ENCODE assay signal across 13 cellular contexts in genomic region chr5:36153727-36154126, GRCh38. TPM values are rescaled to one million over a fixed set of nuclear protein-coding genes. Genes with fewer than 3 reads are reported as not detected.
DNase-seq lines count a peak whose midpoint lies in the region; ATAC-seq and TF ChIP-seq lines count a peak whose summit lies in the region.
"Had no signal": no experiment of that assay in that cellular context is flagged by ENCODE, and none has a peak within 500 bp of the region (broad histone marks: within the 10 kb centered on the region; RNA-seq: fewer than 3 reads in every experiment).

No MANE protein-coding gene starts in this region.

- H3K9me3 ChIP-seq in SK-N-MC (ENCODE audit: low read depth, low read length) (no peaks in the 10 kb centered on the region), fibroblast of lung (ENCODE audit: control insufficient read depth, insufficient read depth, low read depth, low read length) (no peaks in the 10 kb centered on the region), smooth muscle cell (replicated peaks; ENCODE audit: low read depth) (no peaks in the 10 kb centered on the region)

- 59% methylated on average over 4 of the region's 4 CpGs for WGBS in smooth muscle cell (ENCODE audit: low lambda C conversion rate)

- DNase-seq in activated naive CD4-positive, alpha-beta T cell treated with anti-CD3 and anti-CD28 coated beads for 36 hours, result no peak
- DNase-seq in activated naive CD4-positive, alpha-beta T cell treated with anti-CD3 and anti-CD28 coated beads, Interleukin-2, amount 50 U/mL, for 16 hours, result no peak
- DNase-seq in SK-N-MC (ENCODE audit: low read depth, low spot score), result no peak
- DNase-seq in fibroblast of lung (ENCODE audit: low read depth in 2 of 2), result no peak
- DNase-seq in smooth muscle cell (lab: John Stamatoyannopoulos, UW; ENCODE audit: unreplicated experiment), result no peak
- DNase-seq in H4 (ENCODE audit: low spot score), result no peak
- DNase-seq: activated effector memory CD4-positive, alpha-beta T cell treated with anti-CD3 and anti-CD28 coated beads, Interleukin-2, amount 50 U/mL, for 16 hours; NCI-H2171 treated with DMSO at 0.1 percent for 48 hours; occipital lobe had no signal

- no peak overlapping the region for H3K27ac ChIP-seq in SK-N-MC
- no peak overlapping the region for H3K27ac ChIP-seq in fibroblast of lung (ENCODE audit: insufficient read depth, low read length)
- H3K27ac ChIP-seq in smooth muscle cell (ENCODE audit: low read depth), result peak overlapping the region; percentile 21
- H3K27ac ChIP-seq: C4-2B had no signal

- H3K4me3 Mint-ChIP-seq in activated naive CD4-positive, alpha-beta T cell treated with anti-CD3 and anti-CD28 coated beads for 36 hours, result peak overlapping the region; percentile 58

- H4K20me1 ChIP-seq in fibroblast of lung (ENCODE audit: control insufficient read depth, extremely low read depth, insufficient read depth, low read length), result no peaks in the 10 kb centered on the region
- peaks cover 10% of the 10 kb centered on the region for H4K20me1 ChIP-seq in smooth muscle cell (ENCODE audit: low read depth)

- CTCF ChIA-PET in activated naive CD4-positive, alpha-beta T cell treated with anti-CD3 and anti-CD28 coated beads for 36 hours (lab: Charles Lee), result no interaction called here

- H3K36me3 ChIP-seq in SK-N-MC (ENCODE audit: insufficient read depth, low read length) (peaks cover 61% of the 10 kb centered on the region), fibroblast of lung (ENCODE audit: control insufficient read depth, insufficient read depth, low read length) (peaks cover 2% of the 10 kb centered on the region), smooth muscle cell (ENCODE audit: low read depth) (no peaks in the 10 kb centered on the region)

- H3K4me1 ChIP-seq in fibroblast of lung (ENCODE audit: control insufficient read depth, extremely low read depth, insufficient read depth, low read length) (peaks cover 7% of the 10 kb centered on the region), smooth muscle cell (ENCODE audit: low read depth) (peaks cover 37% of the 10 kb centered on the region)

- H3K4me3 ChIP-seq in SK-N-MC (peak overlapping the region; percentile 96), fibroblast of lung (replicated peaks in 1 of 4; ENCODE audit: control extremely low read depth in 1 of 4, insufficient read depth in 1 of 4, low read depth in 3 of 4, low read length in 4 of 4) (peak overlapping the region in 3 of 4 experiments; percentile 65 to 99 (median 95)), smooth muscle cell (peak overlapping the region; percentile 87)

- no peaks in the 10 kb centered on the region for H3K9me3 Mint-ChIP-seq in activated naive CD4-positive, alpha-beta T cell treated with anti-CD3 and anti-CD28 coated beads for 36 hours

- intact Hi-C loops in activated naive CD4-positive, alpha-beta T cell treated with anti-CD3 and anti-CD28 coated beads for 36 hours (cut with micrococcal nuclease), result loop anchor here (5.0 kb wide), 6 partner anchors 251 to 1316 kb away; partner anchors contain the start of genes DNAJC21, NUP155, SPEF2 and TTC23L

- TF ChIP-seq CTCF in fibroblast of lung (conservative IDR thresholded peaks at IDR 0.05 in 1 of 2, IDR thresholded peaks at IDR 0.05 in 1 of 2; ENCODE audit: low read depth in 1 of 2, low read length in 2 of 2) (no peak), smooth muscle cell (IDR thresholded peaks at IDR 0.05; ENCODE audit: borderline replicate concordance, insufficient read depth, poor library complexity, severe bottlenecking) (no peak)

- H3K9ac ChIP-seq in SK-N-MC (ENCODE audit: insufficient read length) (peak overlapping the region; percentile 96), fibroblast of lung (ENCODE audit: insufficient read depth, low read length) (no peak overlapping the region), smooth muscle cell (ENCODE audit: low read depth) (no peak overlapping the region)

- H3K27ac Mint-ChIP-seq in activated naive CD4-positive, alpha-beta T cell treated with anti-CD3 and anti-CD28 coated beads for 36 hours, result no peak overlapping the region

- H3K4me1 Mint-ChIP-seq in activated naive CD4-positive, alpha-beta T cell treated with anti-CD3 and anti-CD28 coated beads for 36 hours (ENCODE audit: low read depth), result peaks cover 60% of the 10 kb centered on the region

- H3K79me2 ChIP-seq in fibroblast of lung (ENCODE audit: control insufficient read depth, insufficient read depth, low read length) (peaks cover 34% of the 10 kb centered on the region), smooth muscle cell (ENCODE audit: low read depth) (peaks cover 48% of the 10 kb centered on the region)

- H2AFZ ChIP-seq in fibroblast of lung (ENCODE audit: low read length), result no peak overlapping the region
- no peak overlapping the region for H2AFZ ChIP-seq in smooth muscle cell (ENCODE audit: low read depth)

- ATAC-seq in GM21423 (IDR thresholded peaks at IDR 0.05; ENCODE audit: unreplicated experiment) (no peak), HG02642 (IDR thresholded peaks at IDR 0.05; ENCODE audit: poor library complexity, unreplicated experiment) (no peak)
- ATAC-seq: HCT116 had no signal

- H3K4me2 ChIP-seq in fibroblast of lung (ENCODE audit: extremely low read depth, insufficient read depth, low read length) (peak overlapping the region; percentile 85), smooth muscle cell (peak overlapping the region; percentile 93)

- no peaks in the 10 kb centered on the region for H3K27me3 Mint-ChIP-seq in activated naive CD4-positive, alpha-beta T cell treated with anti-CD3 and anti-CD28 coated beads for 36 hours (ENCODE audit: low read depth)

- peaks cover 52% of the 10 kb centered on the region for H3K36me3 Mint-ChIP-seq in activated naive CD4-positive, alpha-beta T cell treated with anti-CD3 and anti-CD28 coated beads for 36 hours (ENCODE audit: low read depth)

- peaks cover 22% of the 10 kb centered on the region for H3F3A ChIP-seq in smooth muscle cell (ENCODE audit: low read depth)

- H3K27me3 ChIP-seq in fibroblast of lung (ENCODE audit: control insufficient read depth, insufficient read depth, low read length), result no peaks in the 10 kb centered on the region
- H3K27me3 ChIP-seq in smooth muscle cell (ENCODE audit: low read depth), result no peaks in the 10 kb centered on the region

RNA-seq across cellular contexts. Expression of gene SKP2, which starts 1.8 kb away (rescaled TPM):
- 10 to 100 TPM; 44.4 to 48.1 TPM for total RNA-seq in activated naive CD4-positive, alpha-beta T cell treated with anti-CD3 and anti-CD28 coated beads for 36 hours
- total RNA-seq in fibroblast of lung (10.6 and 11.0 TPM in 2 replicates), smooth muscle cell (53.8 and 61.8 TPM in 2 replicates)
- polyA plus RNA-seq in fibroblast of lung (22.4 and 30.8 TPM in 2 replicates), smooth muscle cell (38.8 and 42.8 TPM in 2 replicates)
- polyA plus RNA-seq in fibroblast of lung (2012), result 15.2 and 22.4 TPM in 2 replicates
- polyA minus RNA-seq in fibroblast of lung (ENCODE audit: low replicate concordance), result 29.7 and 50.2 TPM in 2 replicates
- total RNA-seq in H4 (2014; rRNA removed; shearing (Covaris generic)), result 61.6 and 84.5 TPM in 2 replicates

RNA-seq across cellular contexts. Expression of gene LMBRD2, which starts 2.0 kb away (rescaled TPM):
- total RNA-seq in activated naive CD4-positive, alpha-beta T cell treated with anti-CD3 and anti-CD28 coated beads for 36 hours, result 1 to 10 TPM; 7.6 to 8.0 TPM
- total RNA-seq in fibroblast of lung, result 18.0 and 19.8 TPM in 2 replicates
- polyA plus RNA-seq in fibroblast of lung, result 4.7 and 7.2 TPM in 2 replicates
- polyA plus RNA-seq in fibroblast of lung (2012), result 3.7 and 5.2 TPM in 2 replicates
- polyA minus RNA-seq in fibroblast of lung (ENCODE audit: low replicate concordance), result 1.9 and 2.5 TPM in 2 replicates
- total RNA-seq in smooth muscle cell, result 16.4 and 18.5 TPM in 2 replicates
- polyA plus RNA-seq in smooth muscle cell, result 2.5 and 5.0 TPM in 2 replicates
- total RNA-seq in H4 (2014; rRNA removed; shearing (Covaris generic)), result 8.8 and 42.3 TPM in 2 replicates
